In genomic region chr14:59150990-59151389, GRCh38 we compare ENCODE assay signal across 12 cellular contexts. TPM values are rescaled to one million over a fixed set of nuclear protein-coding genes. Genes with fewer than 3 reads are reported as not detected.
DNase-seq lines count a peak whose midpoint lies in the region; ATAC-seq and TF ChIP-seq lines count a peak whose summit lies in the region.
"Had no signal": no experiment of that assay in that cellular context is flagged by ENCODE, and none has a peak within 500 bp of the region (broad histone marks: within the 10 kb centered on the region; RNA-seq: fewer than 3 reads in every experiment).

No MANE protein-coding gene starts in this region.

- POLR2A ChIA-PET in GM10248 (lab: Yijun Ruan, JAX), result no interaction called here

- H3K4me3 ChIP-seq in transverse colon, result no peak overlapping the region

- no peaks in the 10 kb centered on the region for H3K27me3 ChIP-seq in transverse colon

- intact Hi-C loops in transverse colon (cut with DNase I; ENCODE audit: low total_unique reads), result no loop called here

- H3K9me3 Mint-ChIP-seq in activated T-cell treated with anti-CD3 and anti-CD28 coated beads, Interleukin-2, amount 50 U/mL, for 72 hours, result no peaks in the 10 kb centered on the region
- H3K9me3 Mint-ChIP-seq: neural crest cell had no signal

- in situ Hi-C loops in transverse colon (cut with MboI; ENCODE audit: low pct_ligation_motif_present in 1 of 4, low pct_unique_long_range_greater_than_20kb in 1 of 4, low sequenced_read_pairs in 3 of 4), result no loop called here

- H3K36me3 Mint-ChIP-seq in T-helper 17 cell (ENCODE audit: low read depth), result peaks cover 2% of the 10 kb centered on the region
- H3K36me3 Mint-ChIP-seq in activated T-cell treated with anti-CD3 and anti-CD28 coated beads, Interleukin-2, amount 50 U/mL, for 72 hours (ENCODE audit: insufficient read depth in 2 of 2), result no peaks in the 10 kb centered on the region

- CTCF ChIA-PET in GM10248 (lab: Yijun Ruan, JAX), result interaction anchor here (0.9 to 1.7 kb wide), 2 partner anchors 9 to 16 kb away, joined by 3 read pairs; no protein-coding TSS in a partner anchor

- H3K9me3 ChIP-seq in T-helper 17 cell (ENCODE audit: control insufficient read depth, low read length, poor library complexity, severe bottlenecking) (no peaks in the 10 kb centered on the region), transverse colon (no peaks in the 10 kb centered on the region)

- no peak for TF ChIP-seq POLR2A in transverse colon (IDR thresholded peaks at IDR 0.05)

- peak overlapping the region; percentile 7 for H3K4me3 Mint-ChIP-seq in T-helper 17 cell
- H3K4me3 Mint-ChIP-seq in activated T-cell treated with anti-CD3 and anti-CD28 coated beads, Interleukin-2, amount 50 U/mL, for 72 hours, result no peak overlapping the region
- H3K4me3 Mint-ChIP-seq: neural crest cell had no signal

- H3K4me1 Mint-ChIP-seq in T-helper 17 cell, result peaks cover 22% of the 10 kb centered on the region
- peaks cover 5% of the 10 kb centered on the region for H3K4me1 Mint-ChIP-seq in activated T-cell treated with anti-CD3 and anti-CD28 coated beads, Interleukin-2, amount 50 U/mL, for 72 hours (ENCODE audit: low read depth)

- TF ChIP-seq CTCF in GM10248 (IDR thresholded peaks at IDR 0.05; ENCODE audit: control extremely low read depth, extremely low read depth, low read depth, missing control alignments) (no peak), GM20000 (IDR thresholded peaks at IDR 0.05; ENCODE audit: extremely low read depth, missing control alignments) (no peak), transverse colon (IDR thresholded peaks at IDR 0.05) (no peak)

- ATAC-seq in HG03103 (IDR thresholded peaks at IDR 0.05; ENCODE audit: low read depth, unreplicated experiment), result peak; percentile 85
- ATAC-seq in T-helper 17 cell, result no peak
- ATAC-seq in GM21737 (IDR thresholded peaks at IDR 0.05; ENCODE audit: unreplicated experiment), result no peak
- ATAC-seq in activated T-cell treated with anti-CD3 and anti-CD28 coated beads, Interleukin-2, amount 50 U/mL, for 72 hours (replicated peaks in 1 of 2), result no peak

- 63 to 80% methylated on average over 1 to 2 of the region's 2 CpGs for WGBS in transverse colon (ENCODE audit: low coverage in 1 of 2), 2 donors

- H3K27ac ChIP-seq in transverse colon, result no peak overlapping the region

- DNase-seq in GM10248 (ENCODE audit: extremely low spot score), result peak; percentile 29
- DNase-seq in GM20000 (ENCODE audit: low spot score), result peak; percentile 27
- no peak for DNase-seq in T-helper 17 cell
- no peak for DNase-seq in transverse colon
- no peak for DNase-seq in retina
- no peak for DNase-seq in activated T-cell treated with anti-CD3 and anti-CD28 coated beads, Interleukin-2, amount 50 U/mL, for 72 hours
- DNase-seq: AML-193, NCI-H524, T-helper 9 cell had no signal

- no peaks in the 10 kb centered on the region for H3K4me1 ChIP-seq in transverse colon

- peaks cover 8% of the 10 kb centered on the region for H3K27me3 Mint-ChIP-seq in T-helper 17 cell
- no peaks in the 10 kb centered on the region for H3K27me3 Mint-ChIP-seq in activated T-cell treated with anti-CD3 and anti-CD28 coated beads, Interleukin-2, amount 50 U/mL, for 72 hours (ENCODE audit: low read depth)

- H3K27ac Mint-ChIP-seq in T-helper 17 cell, result no peak overlapping the region
- H3K27ac Mint-ChIP-seq in activated T-cell treated with anti-CD3 and anti-CD28 coated beads, Interleukin-2, amount 50 U/mL, for 72 hours, result no peak overlapping the region

- TF ChIP-seq EP300 in transverse colon (IDR thresholded peaks at IDR 0.05; ENCODE audit: low read depth), result no peak

- no peaks in the 10 kb centered on the region for H3K36me3 ChIP-seq in transverse colon

RNA-seq across cellular contexts. Expression of gene DAAM1, which starts 37.5 kb away (rescaled TPM):
- total RNA-seq in T-helper 17 cell (10 to 100 TPM; 22.6 to 25.6 TPM), transverse colon (10 to 100 TPM; 23.9 to 44.5 (median 42.8) TPM)
- 10 to 100 TPM in 1 of 2 donors, 1 to 10 TPM in 1; 7.8 to 14.1 TPM for total RNA-seq in activated T-cell treated with anti-CD3 and anti-CD28 coated beads, Interleukin-2, amount 50 U/mL, for 72 hours

Comparison
In these comparisons a context has a peak if more than half of its experiments do, and no peak if none do; other contexts are left out.
1. DNase-seq: peak in GM10248 (single experiment) and GM20000 (single experiment); none in T-helper 17 cell (0 of 3), transverse colon (single experiment), retina (single experiment) and activated T-cell treated with anti-CD3 and anti-CD28 coated beads, Interleukin-2, amount 50 U/mL, for 72 hours (0 of 2).